Comparison of ENCODE assay signal across 14 cellular contexts in genomic region chr16:73319747-73320146, GRCh38.
"Had no signal": no experiment of that assay in that cellular context is flagged by ENCODE, and none has a peak within 500 bp of the region (broad histone marks: within the 10 kb centered on the region; RNA-seq: fewer than 3 reads in every experiment).

No MANE protein-coding gene starts in this region.

- H3K27me3 Mint-ChIP-seq: activated naive CD4-positive, alpha-beta T cell treated with anti-CD3 and anti-CD28 coated beads, Interleukin-2, amount 10 ng/mL, durations not matched to agents 7 days and 5 days had no signal

- H3K36me3 Mint-ChIP-seq: activated naive CD4-positive, alpha-beta T cell treated with anti-CD3 and anti-CD28 coated beads, Interleukin-2, amount 10 ng/mL, durations not matched to agents 7 days and 5 days; stimulated activated effector memory CD8-positive, alpha-beta T cell treated with anti-CD3 and anti-CD28 coated beads, Interleukin-12 subunit alpha, Interleukin-12 subunit beta, amount 100 ng/mL, for 72 hours had no signal

- ATAC-seq: heart left ventricle; left cardiac atrium; lower lobe of right lung; stimulated activated effector memory CD8-positive, alpha-beta T cell treated with anti-CD3 and anti-CD28 coated beads, Interleukin-12 subunit alpha, Interleukin-12 subunit beta, amount 100 ng/mL, for 72 hours had no signal

- DNase-seq: activated CD4-positive, alpha-beta T cell treated with anti-CD3 and anti-CD28 coated beads, Interleukin-2, amount 50 U/mL, for 4 hours; activated CD4-positive, CD25-positive, alpha-beta regulatory T cell treated with anti-CD3 and anti-CD28 coated beads, Interleukin-2, amount 50 U/mL, for 72 hours; activated naive CD4-positive, alpha-beta T cell treated with anti-CD3 and anti-CD28 coated beads, Interleukin-2, amount 10 ng/mL, durations not matched to agents 7 days and 5 days; activated T-cell treated with anti-CD3 and anti-CD28 coated beads, Interleukin-2, amount 50 U/mL, for 1 hour; endodermal cell; heart left ventricle; left cardiac atrium; lower lobe of right lung; midbrain; tibial artery had no signal

- H3K4me3 ChIP-seq: ascending aorta, breast epithelium, heart left ventricle, lower lobe of right lung, tibial artery, vagina had no signal

- H3K27ac Mint-ChIP-seq: activated naive CD4-positive, alpha-beta T cell treated with anti-CD3 and anti-CD28 coated beads, Interleukin-2, amount 10 ng/mL, durations not matched to agents 7 days and 5 days; endodermal cell had no signal

- H3K4me3 Mint-ChIP-seq: activated naive CD4-positive, alpha-beta T cell treated with anti-CD3 and anti-CD28 coated beads, Interleukin-2, amount 10 ng/mL, durations not matched to agents 7 days and 5 days; endodermal cell; stimulated activated effector memory CD8-positive, alpha-beta T cell treated with anti-CD3 and anti-CD28 coated beads, Interleukin-12 subunit alpha, Interleukin-12 subunit beta, amount 100 ng/mL, for 72 hours had no signal

- H3K4me1 Mint-ChIP-seq: activated naive CD4-positive, alpha-beta T cell treated with anti-CD3 and anti-CD28 coated beads, Interleukin-2, amount 10 ng/mL, durations not matched to agents 7 days and 5 days; endodermal cell; stimulated activated effector memory CD8-positive, alpha-beta T cell treated with anti-CD3 and anti-CD28 coated beads, Interleukin-12 subunit alpha, Interleukin-12 subunit beta, amount 100 ng/mL, for 72 hours had no signal
